In genomic region chr12:38689704-38690103, GRCh38 we compare ENCODE assay signal across 32 cellular contexts.
DNase-seq lines count a peak whose midpoint lies in the region; ATAC-seq, FAIRE-seq and TF ChIP-seq lines count a peak whose summit lies in the region.
"Had no signal": no experiment of that assay in that cellular context is flagged by ENCODE, and none has a peak within 500 bp of the region (broad histone marks: within the 10 kb centered on the region; RNA-seq: fewer than 3 reads in every experiment).

No MANE protein-coding gene starts in this region.

- peak overlapping the region; percentile 5 for H3K4me2 ChIP-seq in neural cell (ENCODE audit: low read length)
- H3K4me2 ChIP-seq: BLaER1 treated with 17β-estradiol and CSF1 and Interleukin-3, amounts not matched to agents 10 nM and 100 nM had no signal

- no peak overlapping the region for H3K9ac ChIP-seq in neural cell (ENCODE audit: low read length)
- H3K9ac ChIP-seq: BLaER1 treated with 17β-estradiol and CSF1 and Interleukin-3, amounts not matched to agents 10 nM and 100 nM had no signal

- no peak for ATAC-seq in Right ventricle myocardium inferior
- no peak for ATAC-seq in GM21515 (IDR thresholded peaks at IDR 0.05; ENCODE audit: unreplicated experiment)
- ATAC-seq: esophagus mucosa; psoas muscle; sciatic nerve; stimulated activated naive CD8-positive, alpha-beta T cell treated with anti-CD3 and anti-CD28 coated beads, Interleukin-15, amount 100 ng/mL, for 72 hours; T-cell had no signal

- no peaks in the 10 kb centered on the region for H3K27me3 ChIP-seq in neural cell (ENCODE audit: insufficient read depth, low read depth, low read length)
- H3K27me3 ChIP-seq: BLaER1 treated with 17β-estradiol and CSF1 and Interleukin-3, amounts not matched to agents 10 nM and 100 nM; neutrophil; tibial nerve had no signal

- no peak for TF ChIP-seq RAD21 in neural cell (conservative IDR thresholded peaks at IDR 0.05)

- H3K4me3 ChIP-seq in neural cell (ENCODE audit: low read length), result no peak overlapping the region
- H3K4me3 ChIP-seq: BLaER1 treated with 17β-estradiol and CSF1 and Interleukin-3, amounts not matched to agents 10 nM and 100 nM; psoas muscle; tibial nerve had no signal

- intact Hi-C loops in Right ventricle myocardium inferior (cut with DNase I), result no loop called here

- H3K79me2 ChIP-seq in neural cell (replicated peaks; ENCODE audit: insufficient read depth, low read length), result no peaks in the 10 kb centered on the region

- CTCF ChIA-PET in RWPE1 (lab: Yijun Ruan, JAX), result no interaction called here

- H3K36me3 ChIP-seq in neural cell (ENCODE audit: insufficient read depth, low read length), result no peaks in the 10 kb centered on the region
- H3K36me3 ChIP-seq: neutrophil had no signal

- POLR2A ChIA-PET in RWPE1 (lab: Yijun Ruan, JAX; ENCODE audit: low non-redundant PET), result no interaction called here

- H3K9me2 ChIP-seq in neural cell (ENCODE audit: insufficient read depth, low read length), result no peaks in the 10 kb centered on the region

- DNase-seq in AG20443 (ENCODE audit: low spot score) (peak; percentile 55), RWPE1 (ENCODE audit: low spot score) (peak; percentile 34), fibroblast of gingiva (ENCODE audit: low read depth) (peak; percentile 51), RCC 7860 (ENCODE audit: low spot score) (no peak), Right ventricle myocardium inferior (ENCODE audit: missing footprints) (no peak), hypothalamus (lab: John Stamatoyannopoulos, UW) (no peak)
- DNase-seq: activated B cell treated with CpG ODN at 0.5 μM for 24 hours; activated CD4-positive, alpha-beta T cell treated with anti-CD3 and anti-CD28 coated beads, Interleukin-2, amount 50 U/mL, for 1 hour; activated effector memory CD4-positive, alpha-beta T cell treated with anti-CD3 and anti-CD28 coated beads, Interleukin-2, amount 50 U/mL, for 16 hours; activated T-cell treated with anti-CD3 and anti-CD28 coated beads, Interleukin-2, amount 50 U/mL, for 24 hours; Kasumi-1; kidney; midbrain; MV-4-11; naive B cell; NCI-H146; NCI-H2107; NCI-H446; NCI-H82; psoas muscle; RPMI8226; stimulated activated CD4-positive, alpha-beta T cell treated with anti-CD3 and anti-CD28 coated beads, Interleukin-12 subunit alpha, Interleukin-12 subunit beta, amount 100 ng/mL, for 4 hours; stimulated activated CD4-positive, alpha-beta T cell treated with anti-CD3 and anti-CD28 coated beads, Interleukin-2, amount 100 ng/mL, for 48 hours; stimulated activated naive CD8-positive, alpha-beta T cell treated with anti-CD3 and anti-CD28 coated beads, Interleukin-15, amount 100 ng/mL, for 72 hours; T-cell had no signal

- no peaks in the 10 kb centered on the region for H4K20me1 ChIP-seq in neural cell (ENCODE audit: insufficient read depth)
- H4K20me1 ChIP-seq: BLaER1 treated with 17β-estradiol and CSF1 and Interleukin-3, amounts not matched to agents 10 nM and 100 nM had no signal

- no peaks in the 10 kb centered on the region for H3K9me3 ChIP-seq in neural cell (ENCODE audit: low read length)
- H3K9me3 ChIP-seq: BLaER1 treated with 17β-estradiol and CSF1 and Interleukin-3, amounts not matched to agents 10 nM and 100 nM; neutrophil; psoas muscle had no signal

- TF ChIP-seq EP300 in neural cell (conservative IDR thresholded peaks at IDR 0.05; ENCODE audit: poor library complexity, severe bottlenecking), result no peak

- H3F3A ChIP-seq in neural cell (ENCODE audit: insufficient read depth, low read length, poor library complexity, severe bottlenecking), result no peaks in the 10 kb centered on the region

- TF ChIP-seq CTCF in RWPE1 (conservative IDR thresholded peaks at IDR 0.05; ENCODE audit: low read depth) (no peak), neural cell (IDR thresholded peaks at IDR 0.05; ENCODE audit: poor library complexity, severe bottlenecking) (no peak)

- FAIRE-seq in RCC 7860 (lab: Jason Lieb, UNC), result no peak
- FAIRE-seq: kidney had no signal

- no peak overlapping the region for H3K27ac ChIP-seq in RWPE1
- H3K27ac ChIP-seq in neural cell (ENCODE audit: low read length), result peak overlapping the region; percentile 43
- H3K27ac ChIP-seq: BLaER1 treated with 17β-estradiol and CSF1 and Interleukin-3, amounts not matched to agents 10 nM and 100 nM; neutrophil; psoas muscle; tibial nerve had no signal

- no peak overlapping the region for H2AFZ ChIP-seq in neural cell (ENCODE audit: low read depth, low read length)

TF ChIP-seq in neural cell, 6 proteins besides CTCF, POLR2A, EP300 and RAD21:
- TF ChIP-seq SMC3 (conservative IDR thresholded peaks at IDR 0.05; ENCODE audit: poor library complexity) (no peak), EZH2 (IDR thresholded peaks at IDR 0.05; ENCODE audit: borderline replicate concordance, insufficient read depth, low read length, poor library complexity, severe bottlenecking) (no peak), MXI1 (conservative IDR thresholded peaks at IDR 0.05; ENCODE audit: poor library complexity, severe bottlenecking) (no peak), POLR2AphosphoS5 (IDR thresholded peaks at IDR 0.05) (no peak), TAF1 (IDR thresholded peaks at IDR 0.05; ENCODE audit: low read depth) (no peak), REST (IDR thresholded peaks at IDR 0.05; ENCODE audit: borderline replicate concordance) (no peak)

Comparison
In these comparisons a context has a peak if more than half of its experiments do, and no peak if none do; other contexts are left out.
1. DNase-seq: peak in AG20443 (single experiment), RWPE1 (single experiment) and fibroblast of gingiva (single experiment); none in RCC 7860 (single experiment), Right ventricle myocardium inferior (single experiment) and hypothalamus (0 of 51).